In genomic region chr3:127762077-127762786, GRCh38 we compare ENCODE assay signal across 8 cellular contexts.
A peak's percentile ranks its signal among the peaks of the same experiment; 100 is the strongest.
DNase-seq lines count a peak whose midpoint lies in the region; ATAC-seq, FAIRE-seq and TF ChIP-seq lines count a peak whose summit lies in the region.

No MANE protein-coding gene starts in this region.

- no peaks in the 10 kb centered on the region for H3K9me1 ChIP-seq in endothelial cell of umbilical vein (replicated peaks; ENCODE audit: control insufficient read depth, extremely low read depth, insufficient read depth, low read length)

- H3K27me3 Mint-ChIP-seq in CD8-positive, alpha-beta T cell (ENCODE audit: low read depth), result no peaks in the 10 kb centered on the region
- peaks cover 8% of the 10 kb centered on the region for H3K27me3 Mint-ChIP-seq in activated CD4-positive, alpha-beta memory T cell treated with anti-CD3 and anti-CD28 coated beads for 36 hours

- peak overlapping the region; percentile 53 for H3K4me3 Mint-ChIP-seq in CD8-positive, alpha-beta T cell
- H3K4me3 Mint-ChIP-seq in activated CD4-positive, alpha-beta memory T cell treated with anti-CD3 and anti-CD28 coated beads for 36 hours, result no peak overlapping the region

- H3K4me2 ChIP-seq in endothelial cell of umbilical vein (ENCODE audit: insufficient read depth, low read length) (no peak overlapping the region), smooth muscle cell (peak overlapping the region; percentile 31)

- no peak for TF ChIP-seq POLR2A in endothelial cell of umbilical vein (IDR thresholded peaks at IDR 0.05; ENCODE audit: low read depth, low read length)

- no peaks in the 10 kb centered on the region for H4K20me1 ChIP-seq in endothelial cell of umbilical vein (replicated peaks; ENCODE audit: control insufficient read depth, extremely low read depth, insufficient read depth, low read length)
- H4K20me1 ChIP-seq in smooth muscle cell (ENCODE audit: low read depth), result no peaks in the 10 kb centered on the region

- DNase-seq in CD8-positive, alpha-beta T cell, result no peak
- DNase-seq in endothelial cell of umbilical vein (ENCODE audit: low read depth, low spot score) (peak; percentile 33), smooth muscle cell (lab: John Stamatoyannopoulos, UW; ENCODE audit: unreplicated experiment) (no peak), RCC 7860 (ENCODE audit: low spot score) (no peak), NCI-H524 (lab: John Stamatoyannopoulos, UW) (no peak)
- DNase-seq in activated CD4-positive, alpha-beta memory T cell treated with anti-CD3 and anti-CD28 coated beads for 36 hours, result no peak

- H2AFZ ChIP-seq in endothelial cell of umbilical vein (ENCODE audit: low read depth, low read length), result no peak overlapping the region
- no peak overlapping the region for H2AFZ ChIP-seq in smooth muscle cell (ENCODE audit: low read depth)

- TF ChIP-seq CTCF in CD8-positive, alpha-beta T cell (IDR thresholded peaks at IDR 0.05), result no peak
- TF ChIP-seq CTCF in endothelial cell of umbilical vein (IDR thresholded peaks at IDR 0.05; ENCODE audit: extremely low read depth in 1 of 2, insufficient read depth in 1 of 2, low read depth in 1 of 2, low read length in 2 of 2), result no peak
- no peak for TF ChIP-seq CTCF in smooth muscle cell (IDR thresholded peaks at IDR 0.05; ENCODE audit: borderline replicate concordance, insufficient read depth, poor library complexity, severe bottlenecking)

- H3K9me3 Mint-ChIP-seq in CD8-positive, alpha-beta T cell, result no peaks in the 10 kb centered on the region
- no peaks in the 10 kb centered on the region for H3K9me3 Mint-ChIP-seq in activated CD4-positive, alpha-beta memory T cell treated with anti-CD3 and anti-CD28 coated beads for 36 hours

- no peaks in the 10 kb centered on the region for H3F3A ChIP-seq in smooth muscle cell (ENCODE audit: low read depth)

- intact Hi-C loops in CD8-positive, alpha-beta T cell (cut with DNase I, micrococcal nuclease), result no loop called here
- intact Hi-C loops in endothelial cell of umbilical vein (cut with micrococcal nuclease), result no loop called here
- intact Hi-C loops in activated CD4-positive, alpha-beta memory T cell treated with anti-CD3 and anti-CD28 coated beads for 36 hours (cut with micrococcal nuclease), result no loop called here

- WGBS in smooth muscle cell (ENCODE audit: low lambda C conversion rate), result 63% methylated on average over 15 of the region's 15 CpGs

- peak; percentile 14 for ATAC-seq in CD8-positive, alpha-beta T cell
- ATAC-seq in GM19397 (IDR thresholded peaks at IDR 0.05; ENCODE audit: unreplicated experiment), result peak; percentile 50
- ATAC-seq in HG03571 (IDR thresholded peaks at IDR 0.05; ENCODE audit: unreplicated experiment), result peak; percentile 56

- no peaks in the 10 kb centered on the region for H3K9me3 ChIP-seq in CD8-positive, alpha-beta T cell (ENCODE audit: low read length)
- H3K9me3 ChIP-seq in endothelial cell of umbilical vein (replicated peaks; ENCODE audit: control insufficient read depth, insufficient read depth, low read length) (no peaks in the 10 kb centered on the region), smooth muscle cell (replicated peaks; ENCODE audit: low read depth) (no peaks in the 10 kb centered on the region)

- peaks cover 18% of the 10 kb centered on the region for H3K4me1 Mint-ChIP-seq in CD8-positive, alpha-beta T cell (ENCODE audit: low read depth)
- peaks cover 5% of the 10 kb centered on the region for H3K4me1 Mint-ChIP-seq in activated CD4-positive, alpha-beta memory T cell treated with anti-CD3 and anti-CD28 coated beads for 36 hours (ENCODE audit: low read depth)

- no TSS peak for BruUV-seq in endothelial cell of umbilical vein (replicated peaks; lab: Mats Ljungman, UMichigan)

- no peaks in the 10 kb centered on the region for H3K36me3 ChIP-seq in CD8-positive, alpha-beta T cell (ENCODE audit: insufficient read depth, low read length)
- H3K36me3 ChIP-seq in endothelial cell of umbilical vein (ENCODE audit: control insufficient read depth in 2 of 2, extremely low read depth in 1 of 2, insufficient read depth in 2 of 2, low read length in 2 of 2), result no peaks in the 10 kb centered on the region
- H3K36me3 ChIP-seq in smooth muscle cell (ENCODE audit: low read depth), result no peaks in the 10 kb centered on the region

- dilution Hi-C loops in endothelial cell of umbilical vein (cut with MboI; ENCODE audit: extremely low pct_ligation_motif_present, low sequenced_read_pairs), result no loop called here

- no peak overlapping the region for H3K27ac ChIP-seq in CD8-positive, alpha-beta T cell (ENCODE audit: low read depth, low read length)
- H3K27ac ChIP-seq in endothelial cell of umbilical vein (ENCODE audit: insufficient read depth, low read depth, low read length) (no peak overlapping the region), smooth muscle cell (ENCODE audit: low read depth) (no peak overlapping the region)

- no peak for FAIRE-seq in endothelial cell of umbilical vein (lab: Jason Lieb, UNC)
- no peak for FAIRE-seq in RCC 7860 (lab: Jason Lieb, UNC)

- H3K27ac Mint-ChIP-seq in CD8-positive, alpha-beta T cell, result peak overlapping the region; percentile 37
- no peak overlapping the region for H3K27ac Mint-ChIP-seq in activated CD4-positive, alpha-beta memory T cell treated with anti-CD3 and anti-CD28 coated beads for 36 hours

- CTCF ChIA-PET in CD8-positive, alpha-beta T cell (lab: Charles Lee), result no interaction called here
- CTCF ChIA-PET in endothelial cell of umbilical vein (lab: Charles Lee), result interaction anchor here (1.5 to 1.7 kb wide), 2 partner anchors 12 to 65 kb away, joined by 3 to 4 read pairs; no protein-coding TSS in a partner anchor
- CTCF ChIA-PET in activated CD4-positive, alpha-beta memory T cell treated with anti-CD3 and anti-CD28 coated beads for 36 hours (lab: Charles Lee), result no interaction called here

- POLR2A ChIA-PET in CD8-positive, alpha-beta T cell (lab: Charles Lee), result no interaction called here
- POLR2A ChIA-PET in endothelial cell of umbilical vein (lab: Charles Lee), result no interaction called here
- POLR2A ChIA-PET in activated CD4-positive, alpha-beta memory T cell treated with anti-CD3 and anti-CD28 coated beads for 36 hours (lab: Charles Lee), result no interaction called here

- no peak overlapping the region for H3K4me3 ChIP-seq in CD8-positive, alpha-beta T cell (ENCODE audit: low read depth, low read length)
- no peak overlapping the region for H3K4me3 ChIP-seq in endothelial cell of umbilical vein (replicated peaks in 1 of 3; ENCODE audit: insufficient read depth in 1 of 3, low read depth in 1 of 3, low read length in 3 of 3)
- H3K4me3 ChIP-seq in smooth muscle cell, result no peak overlapping the region

- H3K36me3 Mint-ChIP-seq in CD8-positive, alpha-beta T cell, result no peaks in the 10 kb centered on the region
- H3K36me3 Mint-ChIP-seq in activated CD4-positive, alpha-beta memory T cell treated with anti-CD3 and anti-CD28 coated beads for 36 hours, result no peaks in the 10 kb centered on the region

- H3K27me3 ChIP-seq in CD8-positive, alpha-beta T cell (ENCODE audit: insufficient read depth, low read length), result no peaks in the 10 kb centered on the region
- H3K27me3 ChIP-seq in endothelial cell of umbilical vein (ENCODE audit: control insufficient read depth in 2 of 2, insufficient read depth in 2 of 2, low read length in 2 of 2) (no peaks in the 10 kb centered on the region), smooth muscle cell (ENCODE audit: low read depth) (no peaks in the 10 kb centered on the region)

- H3K9ac ChIP-seq in endothelial cell of umbilical vein (replicated peaks; ENCODE audit: extremely low read depth, insufficient read depth, low read length) (no peak overlapping the region), smooth muscle cell (ENCODE audit: low read depth) (no peak overlapping the region)

- peaks cover 17% of the 10 kb centered on the region for H3K79me2 ChIP-seq in endothelial cell of umbilical vein (ENCODE audit: control insufficient read depth, insufficient read depth, low read length)
- H3K79me2 ChIP-seq in smooth muscle cell (ENCODE audit: low read depth), result no peaks in the 10 kb centered on the region

- peaks cover 21% of the 10 kb centered on the region for H3K4me1 ChIP-seq in CD8-positive, alpha-beta T cell (ENCODE audit: insufficient read depth, low read length)
- peaks cover 6% of the 10 kb centered on the region for H3K4me1 ChIP-seq in endothelial cell of umbilical vein (ENCODE audit: control insufficient read depth, extremely low read depth, insufficient read depth, low read length)
- H3K4me1 ChIP-seq in smooth muscle cell (ENCODE audit: low read depth), result peaks cover 4% of the 10 kb centered on the region

TF ChIP-seq in endothelial cell of umbilical vein, 7 proteins besides CTCF, POLR2A, EP300 and RAD21:
- TF ChIP-seq FOS (IDR thresholded peaks at IDR 0.05; ENCODE audit: borderline replicate concordance, insufficient read depth, low read length) (no peak), MAX (IDR thresholded peaks at IDR 0.05; ENCODE audit: insufficient read depth, insufficient read length) (no peak), POLR2AphosphoS5 (IDR thresholded peaks at IDR 0.05; ENCODE audit: insufficient read depth, low read depth, low read length) (no peak), EZH2 (IDR thresholded peaks at IDR 0.05; ENCODE audit: borderline replicate concordance, low read depth, low read length, severe bottlenecking) (no peak), MYC (IDR thresholded peaks at IDR 0.05; ENCODE audit: low read depth, low read length) (no peak), GATA2 (IDR thresholded peaks at IDR 0.05; ENCODE audit: insufficient read depth, insufficient read length, low read depth, low read length) (no peak), JUN (IDR thresholded peaks at IDR 0.05; ENCODE audit: borderline replicate concordance, insufficient read depth, insufficient read length, low read depth) (no peak)
